ENCODE assay signal across 17 cellular contexts in the genomic region with DNA sequence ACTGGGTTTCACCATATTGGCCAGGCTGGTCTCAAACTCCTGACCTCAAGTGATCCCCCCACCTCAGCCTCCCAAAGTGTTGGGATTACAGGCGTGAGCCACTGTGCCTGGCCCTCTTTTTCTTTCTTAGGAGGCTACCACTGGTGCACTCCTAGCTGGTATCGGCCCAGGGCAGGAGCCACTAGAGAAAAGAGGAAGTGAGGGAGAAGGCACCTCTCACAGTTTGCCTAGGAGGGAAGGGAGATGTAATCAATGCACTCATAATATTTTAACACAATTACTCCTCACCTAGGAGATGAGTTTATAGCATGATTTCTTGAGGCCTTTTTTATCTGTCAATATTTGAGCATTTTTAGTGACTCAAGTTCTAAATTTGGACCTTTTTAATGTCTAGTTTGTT.
DNase-seq lines count a peak whose midpoint lies in the region; ATAC-seq and TF ChIP-seq lines count a peak whose summit lies in the region.
"Had no signal": no experiment of that assay in that cellular context is flagged by ENCODE, and none has a peak within 500 bp of the region (broad histone marks: within the 10 kb centered on the region; RNA-seq: fewer than 3 reads in every experiment).

No MANE protein-coding gene starts in this region.

- H3K4me1 ChIP-seq in OCI-LY3 (ENCODE audit: low read length) (peaks cover 49% of the 10 kb centered on the region), SJCRH30 (no peaks in the 10 kb centered on the region)
- H3K4me1 ChIP-seq: upper lobe of left lung had no signal

- peak overlapping the region; percentile 12; the same call in 1 of the 2 replicates for H3K4me2 ChIP-seq in OCI-LY3 (ENCODE audit: low read length)

- H3K79me2 ChIP-seq in OCI-LY3 (ENCODE audit: low read length), result no peaks in the 10 kb centered on the region

- H4K20me1 ChIP-seq in OCI-LY3 (ENCODE audit: insufficient read depth, low read length), result no peaks in the 10 kb centered on the region

- H2AFZ ChIP-seq in OCI-LY3 (ENCODE audit: low read depth, low read length), result no peak overlapping the region

- H3K27me3 Mint-ChIP-seq in naive thymus-derived CD8-positive, alpha-beta T cell, result peaks cover 0 to 4% (median 0%) of the 10 kb centered on the region in 5 donors

- TF ChIP-seq CTCF in OCI-LY3 (IDR thresholded peaks at IDR 0.05; ENCODE audit: low read depth, low read length), result no peak

- H3K36me3 ChIP-seq in OCI-LY3 (replicated peaks; ENCODE audit: low read depth, low read length) (peaks cover 7% of the 10 kb centered on the region), H7 (replicated peaks; ENCODE audit: control insufficient read depth, insufficient read depth, low read length) (no peaks in the 10 kb centered on the region), SJCRH30 (no peaks in the 10 kb centered on the region)
- H3K36me3 ChIP-seq: cardiac muscle cell, upper lobe of left lung had no signal

- H3K4me1 Mint-ChIP-seq in naive thymus-derived CD8-positive, alpha-beta T cell, result no peaks in the 10 kb centered on the region
- H3K4me1 Mint-ChIP-seq: activated naive CD4-positive, alpha-beta T cell treated with anti-CD3 and anti-CD28 coated beads, Interleukin-2, amount 50 U/mL, for 24 hours had no signal

- peak overlapping the region; percentile 97 for H3K27ac ChIP-seq in OCI-LY3 (ENCODE audit: low read length)
- no peak overlapping the region for H3K27ac ChIP-seq in SJCRH30
- H3K27ac ChIP-seq: cardiac muscle cell, upper lobe of left lung had no signal

- no peak overlapping the region for H3K4me3 Mint-ChIP-seq in naive thymus-derived CD8-positive, alpha-beta T cell
- H3K4me3 Mint-ChIP-seq: activated CD8-positive, alpha-beta memory T cell treated with anti-CD3 and anti-CD28 coated beads, Interleukin-2, amount 10 ng/mL, durations not matched to agents 7 days and 5 days; activated naive CD4-positive, alpha-beta T cell treated with anti-CD3 and anti-CD28 coated beads, Interleukin-2, amount 50 U/mL, for 24 hours; HFFc6 had no signal

- H3K36me3 Mint-ChIP-seq in naive thymus-derived CD8-positive, alpha-beta T cell, result peaks cover 0 to 3% (median 0%) of the 10 kb centered on the region in 3 donors
- H3K36me3 Mint-ChIP-seq: activated naive CD4-positive, alpha-beta T cell treated with anti-CD3 and anti-CD28 coated beads, Interleukin-2, amount 50 U/mL, for 24 hours had no signal

- H3K9me3 ChIP-seq in OCI-LY3 (ENCODE audit: insufficient read depth, low read length) (no peaks in the 10 kb centered on the region), SJCRH30 (replicated peaks) (no peaks in the 10 kb centered on the region)
- H3K9me3 ChIP-seq: upper lobe of left lung had no signal

- DNase-seq in CD1c-positive myeloid dendritic cell (ENCODE audit: extremely low spot score) (peak; percentile 18), cerebellar cortex (ENCODE audit: low spot score) (no peak), H7 (no peak), SJCRH30 (no peak)
- no peak for DNase-seq in naive thymus-derived CD8-positive, alpha-beta T cell
- DNase-seq: activated CD8-positive, alpha-beta memory T cell treated with anti-CD3 and anti-CD28 coated beads, Interleukin-2, amount 10 ng/mL, durations not matched to agents 7 days and 5 days; Calu3; HFFc6; NCI-H2227 treated with DMSO at 0.1 percent for 48 hours; stimulated activated CD8-positive, alpha-beta memory T cell treated with anti-CD3 and anti-CD28 coated beads, Interleukin-4, amount 100 ng/mL, for 48 hours; T-helper 9 cell; upper lobe of left lung had no signal

- H3K9me3 Mint-ChIP-seq in naive thymus-derived CD8-positive, alpha-beta T cell, result peaks cover 0 to 5% (median 0%) of the 10 kb centered on the region in 9 donors

- H3K4me3 ChIP-seq in OCI-LY3 (ENCODE audit: low read length) (no peak overlapping the region), H7 (ENCODE audit: insufficient read depth, low read depth, low read length) (no peak overlapping the region), SJCRH30 (no peak overlapping the region)
- H3K4me3 ChIP-seq: cardiac muscle cell, upper lobe of left lung had no signal

- no peaks in the 10 kb centered on the region for H3K27me3 ChIP-seq in OCI-LY3 (ENCODE audit: low read depth, low read length)
- H3K27me3 ChIP-seq in H7 (ENCODE audit: control insufficient read depth, insufficient read depth, low read length), result no peaks in the 10 kb centered on the region
- no peaks in the 10 kb centered on the region for H3K27me3 ChIP-seq in SJCRH30
- H3K27me3 ChIP-seq: cardiac muscle cell, upper lobe of left lung had no signal

- ATAC-seq in GM21367 (IDR thresholded peaks at IDR 0.05; ENCODE audit: unreplicated experiment), result peak; percentile 80
- peak; percentile 57 for ATAC-seq in HG03103 (IDR thresholded peaks at IDR 0.05; ENCODE audit: low read depth, unreplicated experiment)
- no peak for ATAC-seq in naive thymus-derived CD8-positive, alpha-beta T cell
- ATAC-seq: activated CD8-positive, alpha-beta memory T cell treated with anti-CD3 and anti-CD28 coated beads, Interleukin-2, amount 10 ng/mL, durations not matched to agents 7 days and 5 days had no signal

- no peak overlapping the region for H3K27ac Mint-ChIP-seq in naive thymus-derived CD8-positive, alpha-beta T cell
- H3K27ac Mint-ChIP-seq: activated CD8-positive, alpha-beta memory T cell treated with anti-CD3 and anti-CD28 coated beads, Interleukin-2, amount 10 ng/mL, durations not matched to agents 7 days and 5 days; activated naive CD4-positive, alpha-beta T cell treated with anti-CD3 and anti-CD28 coated beads, Interleukin-2, amount 50 U/mL, for 24 hours; HFFc6 had no signal

- POLR2A ChIA-PET in naive thymus-derived CD8-positive, alpha-beta T cell (lab: Charles Lee), result no interaction called here

- H3K9ac ChIP-seq in OCI-LY3 (ENCODE audit: low read length), result peak overlapping the region; percentile 27; the same call in 1 of the 2 replicates

Comparison
In these comparisons a context has a peak if more than half of its experiments do, and no peak if none do; other contexts are left out.
1. ATAC-seq: peak in GM21367 (single experiment) and HG03103 (single experiment); none in naive thymus-derived CD8-positive, alpha-beta T cell (0 of 2).